ENCODE assay signal across 12 cellular contexts in genomic region chr13:51970251-51970793, GRCh38.
"Had no signal": no experiment of that assay in that cellular context is flagged by ENCODE, and none has a peak within 500 bp of the region (broad histone marks: within the 10 kb centered on the region; RNA-seq: fewer than 3 reads in every experiment).

No MANE protein-coding gene starts in this region.

- H3K4me3 Mint-ChIP-seq: activated CD4-positive, alpha-beta memory T cell treated with anti-CD3 and anti-CD28 coated beads, Interleukin-2, amount 10 ng/mL, durations not matched to agents 7 days and 5 days; activated naive CD4-positive, alpha-beta T cell treated with anti-CD3 and anti-CD28 coated beads for 36 hours; brain; nephron progenitor cell; type B pancreatic cell had no signal

- DNase-seq: activated CD4-positive, alpha-beta memory T cell treated with anti-CD3 and anti-CD28 coated beads, Interleukin-2, amount 10 ng/mL, durations not matched to agents 7 days and 5 days; activated CD8-positive, alpha-beta memory T cell treated with anti-CD3 and anti-CD28 coated beads, Interleukin-2, amount 50 U/mL, for 48 hours; activated naive CD4-positive, alpha-beta T cell treated with anti-CD3 and anti-CD28 coated beads for 36 hours; amniotic stem cell; erythroblast; nephron progenitor cell; stimulated activated CD4-positive, alpha-beta T cell treated with anti-CD3 and anti-CD28 coated beads, Interleukin-12 subunit alpha, Interleukin-12 subunit beta, amount 100 ng/mL, for 4 hours had no signal

- H3K4me1 Mint-ChIP-seq: brain had no signal

- H3K27me3 Mint-ChIP-seq: brain, type B pancreatic cell had no signal

- H3K27ac Mint-ChIP-seq: activated CD4-positive, alpha-beta memory T cell treated with anti-CD3 and anti-CD28 coated beads, Interleukin-2, amount 10 ng/mL, durations not matched to agents 7 days and 5 days; activated naive CD4-positive, alpha-beta T cell treated with anti-CD3 and anti-CD28 coated beads for 36 hours; brain; nephron progenitor cell; type B pancreatic cell had no signal

- ATAC-seq: activated CD4-positive, CD25-positive, alpha-beta regulatory T cell treated with anti-CD3 and anti-CD28 coated beads, Interleukin-2, amount 50 U/mL, for 24 hours; sciatic nerve; SK-N-SH treated with all-trans-retinoic acid at 6 μM for 48 hours had no signal

- H3K9me3 Mint-ChIP-seq: activated CD4-positive, alpha-beta memory T cell treated with anti-CD3 and anti-CD28 coated beads, Interleukin-2, amount 10 ng/mL, durations not matched to agents 7 days and 5 days; activated naive CD4-positive, alpha-beta T cell treated with anti-CD3 and anti-CD28 coated beads for 36 hours; brain; nephron progenitor cell; type B pancreatic cell had no signal
